Comparison of ENCODE assay signal across 9 cellular contexts in genomic region chr12:120497524-120498150, GRCh38. TPM values are rescaled to one million over a fixed set of nuclear protein-coding genes. Genes with fewer than 3 reads are reported as not detected.
DNase-seq lines count a peak whose midpoint lies in the region; ATAC-seq, FAIRE-seq and TF ChIP-seq lines count a peak whose summit lies in the region.
"Had no signal": no experiment of that assay in that cellular context is flagged by ENCODE, and none has a peak within 500 bp of the region (broad histone marks: within the 10 kb centered on the region; RNA-seq: fewer than 3 reads in every experiment).

No MANE protein-coding gene starts in this region.

- WGBS in A549 (ENCODE audit: missing lambda C conversion rate), result 30% methylated on average over 9 of the region's 9 CpGs

- H3K4me1 ChIP-seq in A549 (peaks cover 20% of the 10 kb centered on the region), mononuclear cell (ENCODE audit: insufficient read depth, low read length) (peaks cover 19% of the 10 kb centered on the region)

- no peaks in the 10 kb centered on the region for H3K36me3 ChIP-seq in bronchial epithelial cell (ENCODE audit: control insufficient read depth, insufficient read depth, low read length)

- no peak for TF ChIP-seq POLR2A in A549 (IDR thresholded peaks at IDR 0.05; ENCODE audit: low read length)

- H3K27ac ChIP-seq in A549 (peak overlapping the region; percentile 96 to 98; a peak in 5 of 6 replicates), HL-60 (replicated peaks) (no peak overlapping the region)

- TF ChIP-seq EP300 in A549 (IDR thresholded peaks at IDR 0.05), result no peak

- CTCF ChIA-PET in A549 (lab: Yijun Ruan, JAX), result interaction anchor here (1.1 to 3.4 kb wide), 4 partner anchors 12 to 31 kb away, joined by 3 to 12 read pairs (median 4); no protein-coding TSS in a partner anchor

- no peaks in the 10 kb centered on the region for H3K9me3 ChIP-seq in A549
- no peaks in the 10 kb centered on the region for H3K9me3 ChIP-seq in mononuclear cell (ENCODE audit: low read depth, low read length)

- ATAC-seq in A549, result no peak
- ATAC-seq in GM19035 (IDR thresholded peaks at IDR 0.05; ENCODE audit: unreplicated experiment), result no peak
- ATAC-seq in GM18873 (IDR thresholded peaks at IDR 0.05; ENCODE audit: low FRiP score, unreplicated experiment), result no peak

- POLR2A ChIA-PET in A549 (lab: Yijun Ruan, JAX), result interaction anchor here (2.4 kb wide), 1 partner anchor 32 kb away, joined by 16 read pairs; the partner anchor contains the start of gene COQ5

- TF ChIP-seq RAD21 in A549 (conservative IDR thresholded peaks at IDR 0.05 in 1 of 2, IDR thresholded peaks at IDR 0.05 in 1 of 2), result no peak

- DNase-seq in A549 (ENCODE audit: low read depth in 1 of 2, low spot score in 1 of 2) (no peak), HL-60 (ENCODE audit: low read depth in 1 of 2, low spot score in 1 of 2) (no peak), bronchial epithelial cell (ENCODE audit: low read depth) (no peak), NCI-H1930 (lab: John Stamatoyannopoulos, UW) (no peak), DMS 273 treated with DMSO at 0.1 percent for 48 hours (lab: John Stamatoyannopoulos, UW) (no peak)

- TF ChIP-seq CTCF in A549 (IDR thresholded peaks at IDR 0.05), result no peak
- no peak for TF ChIP-seq CTCF in HL-60 (IDR thresholded peaks at IDR 0.05; ENCODE audit: insufficient read depth, low read length)
- no peak for TF ChIP-seq CTCF in bronchial epithelial cell (IDR thresholded peaks at IDR 0.05; ENCODE audit: insufficient read depth, low read length, severe bottlenecking)

- peak overlapping the region; percentile 82 for H3K4me2 ChIP-seq in A549

- H3K4me3 ChIP-seq in A549, result peak overlapping the region; percentile 100
- H3K4me3 ChIP-seq in HL-60 (replicated peaks; ENCODE audit: insufficient read depth, low read length), result peak overlapping the region; percentile 97
- H3K4me3 ChIP-seq in bronchial epithelial cell (ENCODE audit: low read depth, low read length), result peak overlapping the region; percentile 94
- peak overlapping the region; percentile 96 for H3K4me3 ChIP-seq in mononuclear cell (ENCODE audit: low read length)

- H3K27me3 ChIP-seq in HL-60 (ENCODE audit: insufficient read depth, poor library complexity, severe bottlenecking) (no peaks in the 10 kb centered on the region), bronchial epithelial cell (ENCODE audit: control insufficient read depth, insufficient read depth, low read length) (no peaks in the 10 kb centered on the region), mononuclear cell (ENCODE audit: insufficient read depth, low read length) (no peaks in the 10 kb centered on the region)

- no peak for FAIRE-seq in A549 (lab: Jason Lieb, UNC)
- no peak for FAIRE-seq in bronchial epithelial cell (lab: Jason Lieb, UNC)
- FAIRE-seq: islet of Langerhans had no signal

TF ChIP-seq in A549, 52 proteins besides CTCF, POLR2A, EP300 and RAD21:
- TF ChIP-seq NPAS2 (CRISPR knock-in tag; IDR thresholded peaks at IDR 0.05; ENCODE audit: borderline replicate concordance) (no peak), TP53 (CRISPR knock-in tag; IDR thresholded peaks at IDR 0.05) (no peak), RNF2 (IDR thresholded peaks at IDR 0.05; ENCODE audit: borderline replicate concordance, low read depth) (no peak), RARB (CRISPR knock-in tag; IDR thresholded peaks at IDR 0.05) (no peak), KDM5A (IDR thresholded peaks at IDR 0.05) (no peak), REST (IDR thresholded peaks at IDR 0.05) (no peak), FOSL2 (IDR thresholded peaks at IDR 0.05) (no peak), FOSL2 (CRISPR knock-in tag; IDR thresholded peaks at IDR 0.05) (no peak), FOSB (CRISPR knock-in tag; IDR thresholded peaks at IDR 0.05) (no peak), MYC (IDR thresholded peaks at IDR 0.05; ENCODE audit: borderline replicate concordance, low read length) (no peak), HOXB5 (CRISPR knock-in tag; IDR thresholded peaks at IDR 0.05) (no peak), POLR2AphosphoS2 (conservative IDR thresholded peaks at IDR 0.05; ENCODE audit: low read length) (no peak), ZFP36 (IDR thresholded peaks at IDR 0.05; ENCODE audit: borderline replicate concordance, partially characterized antibody) (no peak), MAFK (IDR thresholded peaks at IDR 0.05; ENCODE audit: partially characterized antibody) (no peak), ZNF302 (CRISPR knock-in tag; IDR thresholded peaks at IDR 0.05) (no peak)
- TF ChIP-seq, protein P1, sequence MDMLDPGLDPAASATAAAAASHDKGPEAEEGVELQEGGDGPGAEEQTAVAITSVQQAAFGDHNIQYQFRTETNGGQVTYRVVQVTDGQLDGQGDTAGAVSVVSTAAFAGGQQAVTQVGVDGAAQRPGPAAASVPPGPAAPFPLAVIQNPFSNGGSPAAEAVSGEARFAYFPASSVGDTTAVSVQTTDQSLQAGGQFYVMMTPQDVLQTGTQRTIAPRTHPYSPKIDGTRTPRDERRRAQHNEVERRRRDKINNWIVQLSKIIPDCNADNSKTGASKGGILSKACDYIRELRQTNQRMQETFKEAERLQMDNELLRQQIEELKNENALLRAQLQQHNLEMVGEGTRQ (IDR thresholded peaks at IDR 0.05), result no peak

RNA-seq across cellular contexts. Expression of gene DYNLL1, which starts 1.7 kb away (rescaled TPM):
- polyA plus RNA-seq in A549 (2011; rRNA removed) (744 and 825 TPM in 2 replicates), A549 (2017; fragmentation: RNase III; extraction: RNeasy Plus Mini Kit Qiagen cat#74134 plus additional on column Dnase treatment) (700 to 848 TPM (median 735 TPM) in 3 replicates)
- 607 and 698 TPM in 2 replicates for polyA plus RNA-seq in A549 (2012; cell fraction: cytosol; rRNA removed)
- polyA plus RNA-seq in A549 (2012; cell fraction: nucleus; rRNA removed), result 286 and 347 TPM in 2 replicates
- polyA minus RNA-seq in A549 (2011; rRNA and poly(A)+ RNA removed), result 89.7 and 109 TPM in 2 replicates
- total RNA-seq in bronchial epithelial cell (268 and 325 TPM in 2 replicates), mononuclear cell (34.0 TPM)

RNA-seq across cellular contexts. Expression of gene SRSF9, which starts 28.1 kb away (rescaled TPM):
- polyA plus RNA-seq in A549 (2011; rRNA removed) (173 and 218 TPM in 2 replicates), A549 (2017; fragmentation: RNase III; extraction: RNeasy Plus Mini Kit Qiagen cat#74134 plus additional on column Dnase treatment) (288 to 316 TPM (median 306 TPM) in 3 replicates)
- polyA plus RNA-seq in A549 (2012; cell fraction: cytosol; rRNA removed), result 254 and 263 TPM in 2 replicates
- 103 and 127 TPM in 2 replicates for polyA plus RNA-seq in A549 (2012; cell fraction: nucleus; rRNA removed)
- 65.9 and 75.9 TPM in 2 replicates for polyA minus RNA-seq in A549 (2011; rRNA and poly(A)+ RNA removed)
- total RNA-seq in bronchial epithelial cell (325 and 349 TPM in 2 replicates), mononuclear cell (84.7 TPM)

RNA-seq across cellular contexts. Expression of gene COQ5, which starts 31.3 kb away (rescaled TPM):
- polyA plus RNA-seq in A549 (2011; rRNA removed) (84.9 and 100.0 TPM in 2 replicates), A549 (2017; fragmentation: RNase III; extraction: RNeasy Plus Mini Kit Qiagen cat#74134 plus additional on column Dnase treatment) (46.6 to 49.6 TPM (median 48.9 TPM) in 3 replicates)
- 26.7 and 28.3 TPM in 2 replicates for polyA plus RNA-seq in A549 (2012; cell fraction: cytosol; rRNA removed)
- polyA plus RNA-seq in A549 (2012; cell fraction: nucleus; rRNA removed), result 12.4 and 20.9 TPM in 2 replicates
- 24.8 and 25.3 TPM in 2 replicates for polyA minus RNA-seq in A549 (2011; rRNA and poly(A)+ RNA removed)
- total RNA-seq in bronchial epithelial cell (32.9 and 38.9 TPM in 2 replicates), mononuclear cell (4.5 TPM)

RNA-seq across cellular contexts. Expression of gene RNF10, which starts 36.5 kb away (rescaled TPM):
- polyA plus RNA-seq in A549 (2011; rRNA removed), result 118 and 137 TPM in 2 replicates
- 75.6 and 79.2 TPM in 2 replicates for polyA plus RNA-seq in A549 (2012; cell fraction: cytosol; rRNA removed)
- polyA plus RNA-seq in A549 (2012; cell fraction: nucleus; rRNA removed), result 76.1 and 96.9 TPM in 2 replicates
- polyA plus RNA-seq in A549 (2017; fragmentation: RNase III; extraction: RNeasy Plus Mini Kit Qiagen cat#74134 plus additional on column Dnase treatment), result 87.0 to 101 TPM (median 99.3 TPM) in 3 replicates
- 227 and 265 TPM in 2 replicates for polyA minus RNA-seq in A549 (2011; rRNA and poly(A)+ RNA removed)
- 138 and 157 TPM in 2 replicates for total RNA-seq in bronchial epithelial cell
- 218 TPM for total RNA-seq in mononuclear cell

RNA-seq across cellular contexts. Expression of gene GATC, which starts 51.4 kb away (rescaled TPM):
- 39.9 and 40.6 TPM in 2 replicates for polyA plus RNA-seq in A549 (2011; rRNA removed)
- 12.8 and 14.0 TPM in 2 replicates for polyA plus RNA-seq in A549 (2012; cell fraction: cytosol; rRNA removed)
- polyA plus RNA-seq in A549 (2012; cell fraction: nucleus; rRNA removed), result 8.3 and 10.1 TPM in 2 replicates
- polyA plus RNA-seq in A549 (2017; fragmentation: RNase III; extraction: RNeasy Plus Mini Kit Qiagen cat#74134 plus additional on column Dnase treatment), result 19.7 to 22.5 TPM (median 20.6 TPM) in 3 replicates
- polyA minus RNA-seq in A549 (2011; rRNA and poly(A)+ RNA removed), result 12.8 and 15.3 TPM in 2 replicates
- 15.1 and 21.6 TPM in 2 replicates for total RNA-seq in bronchial epithelial cell
- total RNA-seq in mononuclear cell, result 11.0 TPM
